ENCODE assay signal across 1 cellular context in the genomic region with DNA sequence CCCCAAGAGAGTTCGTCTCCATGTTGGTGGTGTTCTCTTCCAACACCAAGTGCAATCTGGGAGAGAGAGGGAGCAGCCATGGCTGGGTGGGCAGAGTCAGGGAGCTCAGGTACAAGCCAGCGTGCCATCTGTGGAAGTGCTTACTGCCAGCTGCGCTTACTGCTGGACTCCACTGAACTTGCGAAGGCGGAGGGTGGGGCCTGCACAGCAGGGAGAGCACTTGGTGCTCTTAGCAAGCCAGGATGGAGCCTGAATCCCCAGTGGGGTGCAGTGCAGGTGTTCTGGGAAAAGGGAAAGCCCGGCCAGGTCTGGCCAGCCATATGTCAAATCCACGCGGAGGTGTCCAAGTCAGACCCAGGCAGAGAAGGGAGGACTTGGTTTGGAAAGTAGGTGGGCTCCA.
TF ChIP-seq lines count a peak whose summit lies in the region.

No MANE protein-coding gene starts in this region.

TF ChIP-seq in IMR-90, 13 proteins besides CTCF, POLR2A, EP300 and RAD21 (continued from another document):
- TF ChIP-seq, protein P1, sequence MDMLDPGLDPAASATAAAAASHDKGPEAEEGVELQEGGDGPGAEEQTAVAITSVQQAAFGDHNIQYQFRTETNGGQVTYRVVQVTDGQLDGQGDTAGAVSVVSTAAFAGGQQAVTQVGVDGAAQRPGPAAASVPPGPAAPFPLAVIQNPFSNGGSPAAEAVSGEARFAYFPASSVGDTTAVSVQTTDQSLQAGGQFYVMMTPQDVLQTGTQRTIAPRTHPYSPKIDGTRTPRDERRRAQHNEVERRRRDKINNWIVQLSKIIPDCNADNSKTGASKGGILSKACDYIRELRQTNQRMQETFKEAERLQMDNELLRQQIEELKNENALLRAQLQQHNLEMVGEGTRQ (IDR thresholded peaks at IDR 0.05; ENCODE audit: low read depth, low read length): no peak
- no peak for TF ChIP-seq RFX5 (IDR thresholded peaks at IDR 0.05; ENCODE audit: low read depth, low read length)
- TF ChIP-seq CHD1 (IDR thresholded peaks at IDR 0.05; ENCODE audit: low read depth, low read length): no peak
- no peak for TF ChIP-seq NFE2L2 (IDR thresholded peaks at IDR 0.05; ENCODE audit: low read depth, low read length)
- TF ChIP-seq MXI1 (IDR thresholded peaks at IDR 0.05; ENCODE audit: borderline replicate concordance, low read depth, low read length): no peak
- TF ChIP-seq BHLHE40 (IDR thresholded peaks at IDR 0.05; ENCODE audit: low read depth, low read length): no peak
- TF ChIP-seq MAZ (IDR thresholded peaks at IDR 0.05; ENCODE audit: borderline replicate concordance, low read depth, low read length): no peak
- no peak for TF ChIP-seq RCOR1 (IDR thresholded peaks at IDR 0.05; ENCODE audit: insufficient replicate concordance, low read length)
- TF ChIP-seq, protein P2, sequence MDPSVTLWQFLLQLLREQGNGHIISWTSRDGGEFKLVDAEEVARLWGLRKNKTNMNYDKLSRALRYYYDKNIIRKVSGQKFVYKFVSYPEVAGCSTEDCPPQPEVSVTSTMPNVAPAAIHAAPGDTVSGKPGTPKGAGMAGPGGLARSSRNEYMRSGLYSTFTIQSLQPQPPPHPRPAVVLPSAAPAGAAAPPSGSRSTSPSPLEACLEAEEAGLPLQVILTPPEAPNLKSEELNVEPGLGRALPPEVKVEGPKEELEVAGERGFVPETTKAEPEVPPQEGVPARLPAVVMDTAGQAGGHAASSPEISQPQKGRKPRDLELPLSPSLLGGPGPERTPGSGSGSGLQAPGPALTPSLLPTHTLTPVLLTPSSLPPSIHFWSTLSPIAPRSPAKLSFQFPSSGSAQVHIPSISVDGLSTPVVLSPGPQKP (IDR thresholded peaks at IDR 0.05; ENCODE audit: borderline replicate concordance, low read depth, low read length): no peak
- no peak for TF ChIP-seq CEBPB (IDR thresholded peaks at IDR 0.05; ENCODE audit: low read depth, low read length)
